In the genomic region with DNA sequence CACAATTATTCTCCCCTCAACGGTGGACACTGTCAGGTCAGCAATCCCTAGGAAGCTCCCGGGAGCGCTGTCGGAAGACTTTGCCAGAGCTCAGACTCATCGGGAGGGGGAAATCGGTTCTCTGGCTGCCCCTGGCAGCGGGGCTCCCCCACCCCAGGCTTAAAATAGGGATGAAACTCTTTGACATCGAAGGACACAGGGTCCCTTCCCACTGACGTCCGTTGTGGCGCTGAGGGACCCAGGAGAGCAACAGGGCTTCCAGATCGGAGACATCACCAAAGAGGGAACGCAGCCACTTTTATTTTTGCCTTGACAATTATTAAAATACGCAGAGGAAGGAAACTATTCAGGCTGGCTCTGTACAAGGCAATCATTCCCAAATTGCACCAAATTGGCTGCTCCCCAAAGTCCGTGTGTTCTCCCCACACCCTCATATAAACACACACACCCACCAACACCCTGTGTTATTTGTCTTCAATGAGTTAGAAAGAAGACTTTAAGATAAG, we compare ENCODE assay signal across 10 cellular contexts.
DNase-seq lines count a peak whose midpoint lies in the region; ATAC-seq and TF ChIP-seq lines count a peak whose summit lies in the region.
"Had no signal": no experiment of that assay in that cellular context is flagged by ENCODE, and none has a peak within 500 bp of the region (broad histone marks: within the 10 kb centered on the region; RNA-seq: fewer than 3 reads in every experiment).

No MANE protein-coding gene starts in this region.

- H3K4me1 ChIP-seq in mesodermal cell (ENCODE audit: control insufficient read depth, insufficient read depth, low read length, poor library complexity, severe bottlenecking): peaks cover 3% of the 10 kb centered on the region
- H3K4me1 ChIP-seq in urinary bladder (ENCODE audit: insufficient read depth): no peaks in the 10 kb centered on the region

- H3K9me3 Mint-ChIP-seq in activated T-cell treated with anti-CD3 and anti-CD28 coated beads, Interleukin-2, amount 50 U/mL, for 72 hours: no peaks in the 10 kb centered on the region
- H3K9me3 Mint-ChIP-seq in activated T-cell treated with anti-CD3 and anti-CD28 coated beads, Interleukin-2, amount 50 U/mL, for 4 hours: no peaks in the 10 kb centered on the region
- H3K9me3 Mint-ChIP-seq: CD4-positive, alpha-beta memory T cell; dendritic cell treated with granulocyte-macrophage colony-stimulating factor and Interleukin-4, amounts not matched to agents 40 ng/mL and 50 ng/mL, for 4 days had no signal

- 47 to 53% methylated on average over 13 of the region's 15 CpGs for WGBS in mesodermal cell (ENCODE audit: insufficient coverage in 2 of 2), 2 experiments
- 18% methylated on average over 15 of the region's 15 CpGs for WGBS in urinary bladder

- intact Hi-C loops in dorsolateral prefrontal cortex (cut with DNase I): loop anchor here in 1 of 2 donors (5.0 kb wide), 2 partner anchors 310 to 550 kb away; a partner anchor contains a TSS

- TF ChIP-seq CTCF in dorsolateral prefrontal cortex (IDR thresholded peaks at IDR 0.05 in 54 of 56, conservative IDR thresholded peaks at IDR 0.05 in 2 of 56; ENCODE audit: low read depth in 1 of 56, partially characterized antibody in 56 of 56) (peak in 37 of 56 donors; percentile 3 to 71 (median 30)), GM20000 (IDR thresholded peaks at IDR 0.05; ENCODE audit: extremely low read depth, missing control alignments) (no peak)

- H3K36me3 ChIP-seq in mesodermal cell (ENCODE audit: control insufficient read depth, insufficient read depth, low read length): peaks cover 21% of the 10 kb centered on the region
- H3K36me3 ChIP-seq in urinary bladder (ENCODE audit: insufficient read depth): no peaks in the 10 kb centered on the region

- H3K4me3 ChIP-seq in dorsolateral prefrontal cortex: peak overlapping the region; percentile 13 to 63 (median 40)
- H3K4me3 ChIP-seq in mesodermal cell (ENCODE audit: extremely low read depth, insufficient read depth, low read length, poor library complexity, severe bottlenecking): peak overlapping the region; percentile 3
- H3K4me3 ChIP-seq in urinary bladder (ENCODE audit: low read depth, low read length): peak overlapping the region; percentile 28

- no peak overlapping the region for H3K27ac Mint-ChIP-seq in activated T-cell treated with anti-CD3 and anti-CD28 coated beads, Interleukin-2, amount 50 U/mL, for 72 hours
- H3K27ac Mint-ChIP-seq: dendritic cell treated with granulocyte-macrophage colony-stimulating factor and Interleukin-4, amounts not matched to agents 40 ng/mL and 50 ng/mL, for 4 days had no signal

- peak overlapping the region in 19 of 59 donors; percentile 2 to 66 (median 34) for H3K27ac ChIP-seq in dorsolateral prefrontal cortex
- H3K27ac ChIP-seq in mesodermal cell (ENCODE audit: low read depth, low read length, severe bottlenecking): no peak overlapping the region
- H3K27ac ChIP-seq in urinary bladder (ENCODE audit: low read depth): no peak overlapping the region

- H3K36me3 Mint-ChIP-seq in activated T-cell treated with anti-CD3 and anti-CD28 coated beads, Interleukin-2, amount 50 U/mL, for 72 hours (ENCODE audit: insufficient read depth in 2 of 2): no peaks in the 10 kb centered on the region
- no peaks in the 10 kb centered on the region for H3K36me3 Mint-ChIP-seq in activated T-cell treated with anti-CD3 and anti-CD28 coated beads, Interleukin-2, amount 50 U/mL, for 4 hours (ENCODE audit: insufficient read depth)
- H3K36me3 Mint-ChIP-seq: CD4-positive, alpha-beta memory T cell had no signal

- no peaks in the 10 kb centered on the region for H3K9me3 ChIP-seq in mesodermal cell (ENCODE audit: control insufficient read depth, low read length)

- peaks cover 58% of the 10 kb centered on the region for H3K27me3 Mint-ChIP-seq in activated T-cell treated with anti-CD3 and anti-CD28 coated beads, Interleukin-2, amount 50 U/mL, for 72 hours (ENCODE audit: low read depth)
- peaks cover 35% of the 10 kb centered on the region for H3K27me3 Mint-ChIP-seq in activated T-cell treated with anti-CD3 and anti-CD28 coated beads, Interleukin-2, amount 50 U/mL, for 4 hours (ENCODE audit: low read depth)

- no peak for DNase-seq in activated T-cell treated with anti-CD3 and anti-CD28 coated beads, Interleukin-2, amount 50 U/mL, for 72 hours
- no peak for DNase-seq in activated T-cell treated with anti-CD3 and anti-CD28 coated beads, Interleukin-2, amount 50 U/mL, for 4 hours
- DNase-seq in dorsolateral prefrontal cortex (no peak), GM20000 (ENCODE audit: low spot score) (no peak), ureter (ENCODE audit: low spot score) (no peak), DMS53 treated with DMSO at 0.1 percent for 48 hours (lab: John Stamatoyannopoulos, UW; ENCODE audit: unreplicated experiment) (no peak)

- ATAC-seq in activated T-cell treated with anti-CD3 and anti-CD28 coated beads, Interleukin-2, amount 50 U/mL, for 72 hours (replicated peaks in 1 of 2): no peak
- no peak for ATAC-seq in activated T-cell treated with anti-CD3 and anti-CD28 coated beads, Interleukin-2, amount 50 U/mL, for 4 hours

- H3K4me3 Mint-ChIP-seq in activated T-cell treated with anti-CD3 and anti-CD28 coated beads, Interleukin-2, amount 50 U/mL, for 72 hours: peak overlapping the region; percentile 13 to 32
- no peak overlapping the region for H3K4me3 Mint-ChIP-seq in activated T-cell treated with anti-CD3 and anti-CD28 coated beads, Interleukin-2, amount 50 U/mL, for 4 hours

- peaks cover 10% of the 10 kb centered on the region for H3K4me1 Mint-ChIP-seq in activated T-cell treated with anti-CD3 and anti-CD28 coated beads, Interleukin-2, amount 50 U/mL, for 72 hours (ENCODE audit: low read depth)
- peaks cover 7% of the 10 kb centered on the region for H3K4me1 Mint-ChIP-seq in activated T-cell treated with anti-CD3 and anti-CD28 coated beads, Interleukin-2, amount 50 U/mL, for 4 hours (ENCODE audit: low read depth)

- peaks cover 0 to 8% (median 0%) of the 10 kb centered on the region in 45 donors for H3K27me3 ChIP-seq in dorsolateral prefrontal cortex
